1 cellular context compared by ENCODE assay signal in the genomic region with DNA sequence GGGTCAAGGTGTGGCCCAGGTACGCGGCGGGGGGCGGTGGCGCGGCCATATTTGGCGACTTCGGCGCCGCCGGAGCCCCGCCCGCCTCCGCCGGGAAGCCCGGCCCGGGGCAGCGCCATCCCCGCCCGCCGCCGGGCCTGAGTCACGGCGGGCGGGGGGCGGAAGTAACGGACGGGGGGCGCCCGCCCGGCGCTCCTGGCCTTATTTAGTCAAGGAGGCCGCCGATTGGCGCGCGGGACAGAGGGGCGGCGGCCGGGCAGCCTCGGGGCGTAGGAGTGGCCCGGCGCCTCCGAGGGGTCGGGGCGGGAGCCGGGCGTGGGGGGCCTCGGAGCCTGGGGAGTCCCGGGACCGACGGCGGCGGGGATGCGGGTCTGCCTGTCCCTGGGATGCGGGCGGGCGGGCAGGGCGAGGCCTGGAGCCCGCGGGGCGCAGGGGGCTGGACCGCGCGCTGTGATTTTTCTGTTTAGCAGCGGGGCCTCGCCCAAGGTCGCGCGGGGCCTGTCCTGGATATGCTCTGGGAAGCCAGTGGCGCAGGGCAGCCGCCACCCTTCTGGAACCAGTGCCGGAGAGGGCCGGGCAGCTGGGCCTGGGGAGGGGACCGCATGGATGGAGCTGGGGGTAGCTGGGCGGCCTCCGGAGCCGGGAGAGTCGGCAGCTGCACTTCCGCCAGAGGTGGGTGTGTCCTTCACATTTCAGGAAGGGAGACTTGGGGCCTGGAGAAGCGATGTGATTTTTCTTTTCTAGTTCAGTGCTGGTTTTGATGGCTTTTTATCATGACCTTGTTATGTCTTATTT.
TF ChIP-seq lines count a peak whose summit lies in the region.

No MANE protein-coding gene starts in this region.

TF ChIP-seq in H1, 55 proteins besides CTCF, POLR2A, EP300 and RAD21:
- TF ChIP-seq SIN3A (conservative IDR thresholded peaks at IDR 0.05 in 1 of 2, IDR thresholded peaks at IDR 0.05 in 1 of 2; ENCODE audit: low read depth in 1 of 2, low read length in 2 of 2) = 0 out of 4 replicates have a peak, but pooled peaks have one; percentile 41 to 68
- TF ChIP-seq EGR1 (IDR thresholded peaks at IDR 0.05; ENCODE audit: borderline replicate concordance, low read depth, low read length) = no peak
- TF ChIP-seq SIX5 (IDR thresholded peaks at IDR 0.05; ENCODE audit: low read depth, low read length) = no peak
- TF ChIP-seq SIRT6 (IDR thresholded peaks at IDR 0.05; ENCODE audit: low read length) = no peak
- TF ChIP-seq, protein P1, sequence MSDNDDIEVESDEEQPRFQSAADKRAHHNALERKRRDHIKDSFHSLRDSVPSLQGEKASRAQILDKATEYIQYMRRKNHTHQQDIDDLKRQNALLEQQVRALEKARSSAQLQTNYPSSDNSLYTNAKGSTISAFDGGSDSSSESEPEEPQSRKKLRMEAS (IDR thresholded peaks at IDR 0.05) = peak; percentile 43; the same call in 1 of the 2 replicates
- TF ChIP-seq SP4 (IDR thresholded peaks at IDR 0.05; ENCODE audit: low read length) = no peak
- TF ChIP-seq SUZ12 (IDR thresholded peaks at IDR 0.05; ENCODE audit: low read length) = no peak
- 0 out of 2 replicates have a peak, but pooled peaks have one; percentile 27 for TF ChIP-seq GABPA (IDR thresholded peaks at IDR 0.05; ENCODE audit: borderline replicate concordance, insufficient read depth, low read length)
- no peak for TF ChIP-seq CEBPB (IDR thresholded peaks at IDR 0.05; ENCODE audit: low read depth, low read length)
- TF ChIP-seq, protein P2, sequence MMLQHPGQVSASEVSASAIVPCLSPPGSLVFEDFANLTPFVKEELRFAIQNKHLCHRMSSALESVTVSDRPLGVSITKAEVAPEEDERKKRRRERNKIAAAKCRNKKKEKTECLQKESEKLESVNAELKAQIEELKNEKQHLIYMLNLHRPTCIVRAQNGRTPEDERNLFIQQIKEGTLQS (IDR thresholded peaks at IDR 0.05; ENCODE audit: insufficient read depth, low read depth, low read length) = no peak
- no peak for TF ChIP-seq ZNF274 (IDR thresholded peaks at IDR 0.05; ENCODE audit: borderline replicate concordance, extremely low read depth, low read length)
- peak; percentile 49 for TF ChIP-seq TAF7 (optimal IDR thresholded peaks at IDR 0.05; ENCODE audit: borderline replicate concordance, low read depth, low read length)
- peak; percentile 90 for TF ChIP-seq SRF (IDR thresholded peaks at IDR 0.05; ENCODE audit: low read depth, low read length)
- TF ChIP-seq CREB1 (IDR thresholded peaks at IDR 0.05) = 0 out of 2 replicates have a peak, but pooled peaks have one; percentile 9
- TF ChIP-seq BACH1 (IDR thresholded peaks at IDR 0.05; ENCODE audit: low read length) = no peak
- TF ChIP-seq, protein P3, sequence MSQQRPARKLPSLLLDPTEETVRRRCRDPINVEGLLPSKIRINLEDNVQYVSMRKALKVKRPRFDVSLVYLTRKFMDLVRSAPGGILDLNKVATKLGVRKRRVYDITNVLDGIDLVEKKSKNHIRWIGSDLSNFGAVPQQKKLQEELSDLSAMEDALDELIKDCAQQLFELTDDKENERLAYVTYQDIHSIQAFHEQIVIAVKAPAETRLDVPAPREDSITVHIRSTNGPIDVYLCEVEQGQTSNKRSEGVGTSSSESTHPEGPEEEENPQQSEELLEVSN (IDR thresholded peaks at IDR 0.05) = no peak
- TF ChIP-seq PHF8 (conservative IDR thresholded peaks at IDR 0.05; ENCODE audit: low read depth, low read length) = peak; percentile 37; the same call in 1 of the 2 replicates
- TF ChIP-seq MAFK (IDR thresholded peaks at IDR 0.05; ENCODE audit: low read depth, low read length) = no peak
- TF ChIP-seq NRF1 (IDR thresholded peaks at IDR 0.05; ENCODE audit: low read depth, low read length) = no peak
- no peak for TF ChIP-seq TEAD4 (IDR thresholded peaks at IDR 0.05; ENCODE audit: low read depth, low read length)
- TF ChIP-seq YY1 (IDR thresholded peaks at IDR 0.05; ENCODE audit: low read depth, low read length) = peak; percentile 45; the same call in 1 of the 2 replicates
- TF ChIP-seq POLR2AphosphoS5 (IDR thresholded peaks at IDR 0.05; ENCODE audit: low read depth, low read length) = 0 out of 2 replicates have a peak, but pooled peaks have one; percentile 26
- no peak for TF ChIP-seq JUN (IDR thresholded peaks at IDR 0.05; ENCODE audit: low read depth, low read length)
- 0 out of 2 replicates have a peak, but pooled peaks have one; percentile 5 for TF ChIP-seq TAF1 (IDR thresholded peaks at IDR 0.05; ENCODE audit: low read depth, low read length)
